Comparison of ENCODE assay signal across 29 cellular contexts in genomic region chr4:33493231-33493630, GRCh38.
"Had no signal": no experiment of that assay in that cellular context is flagged by ENCODE, and none has a peak within 500 bp of the region (broad histone marks: within the 10 kb centered on the region; RNA-seq: fewer than 3 reads in every experiment).

No MANE protein-coding gene starts in this region.

- H3K4me1 ChIP-seq: breast epithelium, colonic mucosa, heart left ventricle, lower lobe of right lung, pancreas, prostate gland, testis, upper lobe of left lung had no signal

- DNase-seq: activated CD4-positive, alpha-beta T cell treated with anti-CD3 and anti-CD28 coated beads for 4 hours; activated CD4-positive, alpha-beta T cell treated with anti-CD3 and anti-CD28 coated beads, Interleukin-2, amount 50 U/mL, for 4 hours; activated naive CD4-positive, alpha-beta T cell; activated T-cell treated with anti-CD3 and anti-CD28 coated beads for 4 hours; activated T-cell treated with anti-CD3 and anti-CD28 coated beads, Interleukin-2, amount 50 U/mL, for 72 hours; cerebellar nuclear complex; colonic mucosa; dorsolateral prefrontal cortex; effector memory CD4-positive, alpha-beta T cell; heart left ventricle; lower lobe of right lung; mesenchymal stem cell; naive thymus-derived CD8-positive, alpha-beta T cell; nucleus accumbens; pancreas; retina; stimulated activated CD4-positive, alpha-beta T cell treated with anti-CD3 and anti-CD28 coated beads, Interleukin-12 subunit alpha, Interleukin-12 subunit beta, amount 100 ng/mL, for 4 hours; stimulated activated CD4-positive, alpha-beta T cell treated with anti-CD3 and anti-CD28 coated beads, Interleukin-4, amount 100 ng/mL, for 1 hour; stimulated activated naive CD8-positive, alpha-beta T cell treated with anti-CD3 and anti-CD28 coated beads, Interleukin-15, Interleukin-2, amounts not matched to agents 100 U/mL and 50 U/mL, for 24 hours; testis; upper lobe of left lung had no signal

- FAIRE-seq: pancreas had no signal

- H3K9me3 ChIP-seq: breast epithelium, colonic mucosa, lower lobe of right lung, pancreas, prostate gland, testis, upper lobe of left lung had no signal

- H3K27me3 ChIP-seq: breast epithelium, colonic mucosa, dorsolateral prefrontal cortex, foreskin keratinocyte, heart left ventricle, pancreas, testis, upper lobe of left lung had no signal

- H3K27ac ChIP-seq: breast epithelium, colonic mucosa, dorsolateral prefrontal cortex, foreskin keratinocyte, heart left ventricle, lower lobe of right lung, pancreas, prostate gland, skin epidermis, testis, upper lobe of left lung, VCaP had no signal

- H3K4me3 ChIP-seq: breast epithelium, colonic mucosa, dorsolateral prefrontal cortex, heart left ventricle, lower lobe of right lung, pancreas, prostate gland, skin epidermis, testis, upper lobe of left lung had no signal

- H3K36me3 ChIP-seq: breast epithelium, colonic mucosa, heart left ventricle, lower lobe of right lung, pancreas, prostate gland, upper lobe of left lung had no signal

- ATAC-seq: activated naive CD4-positive, alpha-beta T cell treated with anti-CD3 and anti-CD28 coated beads, Interleukin-2, amount 50 U/mL, for 72 hours; activated T-cell treated with anti-CD3 and anti-CD28 coated beads, Interleukin-2, amount 50 U/mL, for 72 hours; foreskin keratinocyte; heart left ventricle; left lobe of liver; lower lobe of right lung; naive thymus-derived CD8-positive, alpha-beta T cell; pancreas; sciatic nerve; stimulated activated naive CD8-positive, alpha-beta T cell treated with anti-CD3 and anti-CD28 coated beads, Interleukin-15, Interleukin-2, amounts not matched to agents 100 U/mL and 50 U/mL, for 24 hours had no signal
